In the genomic region with DNA sequence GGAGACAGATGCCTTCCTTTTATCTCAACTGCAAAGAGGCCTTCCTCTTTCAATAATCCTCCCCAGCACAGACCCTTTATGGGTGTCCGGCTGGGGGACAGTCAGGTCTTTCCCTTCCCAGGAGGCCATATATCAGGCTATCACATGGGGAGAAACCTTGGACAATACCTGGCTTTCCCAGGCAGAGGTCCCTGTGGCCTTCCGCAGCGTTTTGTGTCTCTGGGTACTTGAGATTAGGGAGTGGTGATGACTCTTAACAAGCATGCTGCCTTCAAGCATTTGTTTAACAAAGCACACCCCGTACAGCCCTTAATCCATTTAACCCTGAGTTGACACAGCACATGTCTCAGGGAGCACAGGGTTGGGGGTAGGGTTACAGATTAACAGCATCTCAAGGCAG, we compare ENCODE assay signal across 7 cellular contexts. TPM values are rescaled to one million over a fixed set of nuclear protein-coding genes. Genes with fewer than 3 reads are reported as not detected.
"Had no signal": no experiment of that assay in that cellular context is flagged by ENCODE, and none has a peak within 500 bp of the region (broad histone marks: within the 10 kb centered on the region; RNA-seq: fewer than 3 reads in every experiment).

No MANE protein-coding gene starts in this region.

RNA-seq across cellular contexts. Expression of gene DRD5, which starts 49.2 kb away (rescaled TPM):
- total RNA-seq: HT-29, K562, M059J, NCI-H460, Right ventricle myocardium superior, SJSA1 had no signal
- polyA plus RNA-seq: IgD-negative memory B cell, K562 had no signal
